8 cellular contexts compared by ENCODE assay signal in genomic region chr20:10511166-10511506, GRCh38.
DNase-seq lines count a peak whose midpoint lies in the region; ATAC-seq and TF ChIP-seq lines count a peak whose summit lies in the region.

No MANE protein-coding gene starts in this region.

- H3K4me3 ChIP-seq in IMR-90 (ENCODE audit: insufficient read depth, low read depth, low read length): no peak overlapping the region
- peak overlapping the region in 1 of 4 donors; percentile 9 for H3K4me3 ChIP-seq in sigmoid colon

- BruUV-seq in IMR-90 (replicated peaks; lab: Mats Ljungman, UMichigan): no TSS peak

- peak overlapping the region; percentile 52 to 89 for H4K8ac ChIP-seq in IMR-90 (ENCODE audit: low read depth in 2 of 2, low read length in 2 of 2)

- POLR2A ChIA-PET in IMR-90 (lab: Charles Lee; ENCODE audit: unreplicated experiment): no interaction called here

- peak; percentile 79 for DNase-seq in DMS53 (lab: John Stamatoyannopoulos, UW)
- no peak for DNase-seq in DMS53 treated with DMSO at 0.1 percent for 48 hours (lab: John Stamatoyannopoulos, UW; ENCODE audit: unreplicated experiment)
- DNase-seq in IMR-90: no peak
- DNase-seq in effector memory CD8-positive, alpha-beta T cell: no peak
- DNase-seq in sigmoid colon: no peak
- DNase-seq in NCI-H524 (lab: John Stamatoyannopoulos, UW): no peak
- DNase-seq in H4 (ENCODE audit: low spot score): no peak

- H3K4me1 ChIP-seq in IMR-90 (ENCODE audit: control insufficient read depth, insufficient read depth, low read length) (peaks cover 22% of the 10 kb centered on the region), sigmoid colon (peaks cover 0 to 62% (median 55%) of the 10 kb centered on the region in 4 donors)

- no peaks in the 10 kb centered on the region for H4K20me1 ChIP-seq in IMR-90 (ENCODE audit: insufficient read depth, low read length)

- peak; percentile 53; the same call in 1 of the 2 replicates for ATAC-seq in IMR-90 (ENCODE audit: low read depth)
- no peak for ATAC-seq in effector memory CD8-positive, alpha-beta T cell (replicated peaks)
- ATAC-seq in HG03095 (IDR thresholded peaks at IDR 0.05; ENCODE audit: unreplicated experiment): no peak

- H3K4me3 Mint-ChIP-seq in effector memory CD8-positive, alpha-beta T cell: peak overlapping the region; percentile 48 to 71

- H3K27ac Mint-ChIP-seq in effector memory CD8-positive, alpha-beta T cell: peak overlapping the region; percentile 80 to 93

- no peak for TF ChIP-seq POLR2A in IMR-90 (IDR thresholded peaks at IDR 0.05; ENCODE audit: low read depth, low read length)
- TF ChIP-seq POLR2A in sigmoid colon (IDR thresholded peaks at IDR 0.05): no peak

- peaks cover 12 to 41% of the 10 kb centered on the region in 2 experiments for H3K79me1 ChIP-seq in IMR-90 (ENCODE audit: low read depth in 1 of 2, low read length in 2 of 2)

- H3K18ac ChIP-seq in IMR-90 (ENCODE audit: low read depth, low read length): peak overlapping the region; percentile 97

- H3K14ac ChIP-seq in IMR-90 (replicated peaks; ENCODE audit: low read depth, low read length): peak overlapping the region; percentile 80

- no CpG with 5 or more reads among the region's 3 CpGs for WGBS in IMR-90 (ENCODE audit: extremely low coverage in 2 of 2, insufficient read length in 1 of 2), 2 experiments
- 86 to 89% methylated on average over 3 of the region's 3 CpGs for WGBS in sigmoid colon, 2 donors

- H2AK9ac ChIP-seq in IMR-90 (replicated peaks; ENCODE audit: low read depth, low read length, poor library complexity): peak overlapping the region; percentile 86

- peaks cover 25 to 35% of the 10 kb centered on the region in 2 donors for H3K4me1 Mint-ChIP-seq in effector memory CD8-positive, alpha-beta T cell (ENCODE audit: low read depth in 2 of 2)

- peak overlapping the region; percentile 95 for H3K23ac ChIP-seq in IMR-90 (ENCODE audit: low read depth, low read length)

- no peak for TF ChIP-seq EP300 in sigmoid colon (IDR thresholded peaks at IDR 0.05)

- H3K9ac ChIP-seq in IMR-90 (ENCODE audit: low read depth, low read length): peak overlapping the region; percentile 69

- CTCF ChIA-PET in IMR-90 (lab: Yijun Ruan, JAX): no interaction called here

- H3K4ac ChIP-seq in IMR-90 (ENCODE audit: low read depth, low read length): peak overlapping the region; percentile 98

- peak overlapping the region; percentile 97 for H4K91ac ChIP-seq in IMR-90 (ENCODE audit: insufficient read depth, low read depth, low read length)

- peak overlapping the region; percentile 95 for H3K27ac ChIP-seq in IMR-90 (ENCODE audit: insufficient read depth, low read length)
- peak overlapping the region; percentile 57 to 87 (median 82) for H3K27ac ChIP-seq in sigmoid colon

- peak overlapping the region; percentile 86 for H3K56ac ChIP-seq in IMR-90 (ENCODE audit: extremely low read depth, insufficient read depth, low read length)

- H3K9me3 ChIP-seq in IMR-90 (ENCODE audit: control insufficient read depth, insufficient read depth, low read length): no peaks in the 10 kb centered on the region
- no peaks in the 10 kb centered on the region for H3K9me3 ChIP-seq in sigmoid colon

- peak overlapping the region; percentile 98 for H2BK20ac ChIP-seq in IMR-90 (ENCODE audit: low read depth, low read length)

- TF ChIP-seq CTCF in IMR-90 (conservative IDR thresholded peaks at IDR 0.05; ENCODE audit: low read depth, low read length) (no peak), sigmoid colon (IDR thresholded peaks at IDR 0.05) (no peak)

- H3K36me3 ChIP-seq in IMR-90 (ENCODE audit: control insufficient read depth, insufficient read depth, low read length): no peaks in the 10 kb centered on the region
- H3K36me3 ChIP-seq in sigmoid colon: no peaks in the 10 kb centered on the region

- H2AFZ ChIP-seq in IMR-90 (replicated peaks; ENCODE audit: low read length, poor library complexity): peak overlapping the region; percentile 78

- H3K36me3 Mint-ChIP-seq in effector memory CD8-positive, alpha-beta T cell (ENCODE audit: insufficient read depth): peaks cover 3% of the 10 kb centered on the region

- H2BK120ac ChIP-seq in IMR-90 (ENCODE audit: low read depth, low read length): peak overlapping the region; percentile 96

- peak overlapping the region; percentile 92; the same call in 2 of the 3 replicates for H2BK15ac ChIP-seq in IMR-90 (ENCODE audit: low read depth, low read length)

- peak overlapping the region; percentile 77 for H4K5ac ChIP-seq in IMR-90 (ENCODE audit: low read depth, low read length)

- H3K9me3 Mint-ChIP-seq in effector memory CD8-positive, alpha-beta T cell: no peaks in the 10 kb centered on the region

- in situ Hi-C loops in IMR-90 (cut with MboI; ENCODE audit: low sequenced_read_pairs): no loop called here

- H3K27me3 Mint-ChIP-seq in effector memory CD8-positive, alpha-beta T cell: no peaks in the 10 kb centered on the region

- dilution Hi-C loops in IMR-90 (cut with HindIII; ENCODE audit: low sequenced_read_pairs, unreplicated experiment): no loop called here

- TF ChIP-seq RAD21 in IMR-90 (IDR thresholded peaks at IDR 0.05; ENCODE audit: low read length): no peak

- peaks cover 9% of the 10 kb centered on the region for H3K9me1 ChIP-seq in IMR-90 (ENCODE audit: insufficient read depth, low read length)

- H3K27me3 ChIP-seq in IMR-90 (ENCODE audit: control insufficient read depth, insufficient read depth, low read length) (no peaks in the 10 kb centered on the region), sigmoid colon (no peaks in the 10 kb centered on the region)

- intact Hi-C loops in IMR-90 (cut with micrococcal nuclease): loop anchor here (5.0 kb wide), 1 partner anchor 34 kb away; no protein-coding TSS in a partner anchor
- intact Hi-C loops in sigmoid colon (cut with DNase I): no loop called here

- peak overlapping the region; percentile 98 for H2AK5ac ChIP-seq in IMR-90 (ENCODE audit: low read depth, low read length)

- peak overlapping the region; percentile 65 for H3K4me2 ChIP-seq in IMR-90 (ENCODE audit: low read depth, low read length)

- peak overlapping the region; percentile 95 for H2BK5ac ChIP-seq in IMR-90 (ENCODE audit: low read depth, low read length, poor library complexity, severe bottlenecking)

TF ChIP-seq in IMR-90, 13 proteins besides CTCF, POLR2A, EP300 and RAD21:
- TF ChIP-seq BHLHE40 (IDR thresholded peaks at IDR 0.05; ENCODE audit: low read depth, low read length) (no peak), MAFK (IDR thresholded peaks at IDR 0.05; ENCODE audit: low read depth, low read length) (no peak), FOS (IDR thresholded peaks at IDR 0.05; ENCODE audit: low read depth, low read length) (no peak), NFE2L2 (IDR thresholded peaks at IDR 0.05; ENCODE audit: low read depth, low read length) (no peak), SMC3 (IDR thresholded peaks at IDR 0.05; ENCODE audit: low read depth, low read length) (no peak), USF2 (IDR thresholded peaks at IDR 0.05; ENCODE audit: low read depth, low read length) (no peak), CEBPB (IDR thresholded peaks at IDR 0.05; ENCODE audit: low read depth, low read length) (no peak), ELK1 (IDR thresholded peaks at IDR 0.05; ENCODE audit: borderline replicate concordance, low read depth, low read length) (no peak)
